ENCODE assay signal across 26 cellular contexts in genomic region chr18:49045585-49045984, GRCh38.
A peak's percentile ranks its signal among the peaks of the same experiment; 100 is the strongest.
DNase-seq lines count a peak whose midpoint lies in the region; ATAC-seq and TF ChIP-seq lines count a peak whose summit lies in the region.
"Had no signal": no experiment of that assay in that cellular context is flagged by ENCODE, and none has a peak within 500 bp of the region (broad histone marks: within the 10 kb centered on the region; RNA-seq: fewer than 3 reads in every experiment).

No MANE protein-coding gene starts in this region.

- ATAC-seq in DND-41 (ENCODE audit: insufficient read depth, low read depth): no peak
- no peak for ATAC-seq in naive thymus-derived CD4-positive, alpha-beta T cell
- ATAC-seq: K562 had no signal

- H2AFZ ChIP-seq in DND-41 (ENCODE audit: low read depth, low read length): no peak overlapping the region

- H3K27me3 Mint-ChIP-seq in naive thymus-derived CD4-positive, alpha-beta T cell: no peaks in the 10 kb centered on the region
- H3K27me3 Mint-ChIP-seq: activated T-cell treated with anti-CD3 and anti-CD28 coated beads, Interleukin-2, amount 50 U/mL, for 24 hours had no signal

- H3K4me3 Mint-ChIP-seq in naive thymus-derived CD4-positive, alpha-beta T cell: no peak overlapping the region
- H3K4me3 Mint-ChIP-seq: activated T-cell treated with anti-CD3 and anti-CD28 coated beads, Interleukin-2, amount 50 U/mL, for 24 hours had no signal

- DNase-seq in DND-41 (no peak), UCSD-AML1 (lab: John Stamatoyannopoulos, UW; ENCODE audit: unreplicated experiment) (peak; percentile 56), HPDE6-E6E7 (ENCODE audit: extremely low spot score) (no peak), retina (no peak), HCEC 1CT (no peak)
- no peak for DNase-seq in naive thymus-derived CD4-positive, alpha-beta T cell
- DNase-seq in activated T-cell treated with anti-CD3 and anti-CD28 coated beads, Interleukin-2, amount 50 U/mL, for 1 hour: no peak
- DNase-seq: ACHN; activated T-cell treated with anti-CD3 and anti-CD28 coated beads, Interleukin-2, amount 50 U/mL, for 24 hours; BE2C; COR-L47; dermis blood vessel endothelial cell; GF-D8; left ventricle myocardium inferior; MM.1S; NCI-H1417; NCI-H2029 treated with DMSO at 0.1 percent for 48 hours; NCI-H226; NCI-H748 treated with DMSO at 0.1 percent for 48 hours; RPMI8226; T-helper 1 cell had no signal

- H3K27ac ChIP-seq in DND-41 (ENCODE audit: low read length) (peak overlapping the region; percentile 52; the same call in 1 of the 2 replicates), HUES6 (ENCODE audit: low read depth, low read length) (0 out of 2 replicates have a peak overlapping the region, but pooled peaks have one; percentile 21)
- no peak overlapping the region for H3K27ac ChIP-seq in naive thymus-derived CD4-positive, alpha-beta T cell (ENCODE audit: low read depth, low read length)
- H3K27ac ChIP-seq: left ventricle myocardium inferior, SJSA1, suprapubic skin had no signal

- H3K79me2 ChIP-seq in DND-41 (ENCODE audit: insufficient read depth, low read length): no peaks in the 10 kb centered on the region

- peak overlapping the region in 5 of 9 donors; percentile 16 to 73 (median 28) for H3K27ac Mint-ChIP-seq in naive thymus-derived CD4-positive, alpha-beta T cell
- H3K27ac Mint-ChIP-seq: activated T-cell treated with anti-CD3 and anti-CD28 coated beads, Interleukin-2, amount 50 U/mL, for 24 hours had no signal

- H3K36me3 Mint-ChIP-seq in naive thymus-derived CD4-positive, alpha-beta T cell: peaks cover 5 to 46% (median 38%) of the 10 kb centered on the region in 5 donors

- H3K4me1 ChIP-seq in DND-41 (ENCODE audit: insufficient read depth, low read length) (peaks cover 17% of the 10 kb centered on the region), HUES6 (ENCODE audit: control insufficient read depth, insufficient read depth, low read length) (peaks cover 26% of the 10 kb centered on the region)
- H3K4me1 ChIP-seq in naive thymus-derived CD4-positive, alpha-beta T cell (ENCODE audit: control insufficient read depth in 2 of 2, insufficient read depth in 2 of 2, low read length in 2 of 2): no peaks in the 10 kb centered on the region
- H3K4me1 ChIP-seq: BE2C, suprapubic skin had no signal

- H3K4me2 ChIP-seq in DND-41 (ENCODE audit: insufficient read depth, low read length): no peak overlapping the region
- H3K4me2 ChIP-seq: smooth muscle cell had no signal

- CTCF ChIA-PET in naive thymus-derived CD4-positive, alpha-beta T cell (lab: Charles Lee): no interaction called here

- H3K4me1 Mint-ChIP-seq in naive thymus-derived CD4-positive, alpha-beta T cell: peaks cover 0 to 10% (median 7%) of the 10 kb centered on the region in 7 donors

- H3K36me3 ChIP-seq in DND-41 (ENCODE audit: insufficient read depth, low read length) (peaks cover 29% of the 10 kb centered on the region), HUES6 (ENCODE audit: control insufficient read depth, insufficient read depth, low read length) (0 out of 2 replicates have a peak, but pooled peaks cover 4% of the 10 kb centered on the region)
- peaks cover 0 to 25% (median 0%) of the 10 kb centered on the region in 3 experiments for H3K36me3 ChIP-seq in naive thymus-derived CD4-positive, alpha-beta T cell (ENCODE audit: control insufficient read depth in 2 of 3, insufficient read depth in 3 of 3, low read length in 3 of 3)
- H3K36me3 ChIP-seq: BE2C had no signal

- H3K9ac ChIP-seq in DND-41 (ENCODE audit: low read depth, low read length) (no peak overlapping the region), HUES6 (ENCODE audit: low read length) (no peak overlapping the region)

- H3K4me3 ChIP-seq in DND-41 (ENCODE audit: low read depth in 1 of 2, low read length in 2 of 2): no peak overlapping the region
- no peak overlapping the region for H3K4me3 ChIP-seq in HUES6 (ENCODE audit: low read depth, low read length)
- no peak overlapping the region for H3K4me3 ChIP-seq in naive thymus-derived CD4-positive, alpha-beta T cell (ENCODE audit: low read length)
- H3K4me3 ChIP-seq: K562, left ventricle myocardium inferior, SJSA1, smooth muscle cell, suprapubic skin had no signal

- H3K9me3 ChIP-seq in DND-41 (ENCODE audit: insufficient read depth, low read length, severe bottlenecking): no peaks in the 10 kb centered on the region
- H3K9me3 ChIP-seq in HUES6 (ENCODE audit: control insufficient read depth, insufficient read depth, low read depth, low read length): no peaks in the 10 kb centered on the region
- H3K9me3 ChIP-seq in naive thymus-derived CD4-positive, alpha-beta T cell (ENCODE audit: control insufficient read depth in 2 of 3, low read length in 3 of 3): no peaks in the 10 kb centered on the region
- H3K9me3 ChIP-seq: BE2C, left ventricle myocardium inferior, SJSA1, suprapubic skin had no signal

- peaks cover 0 to 5% (median 3%) of the 10 kb centered on the region in 11 donors for H3K9me3 Mint-ChIP-seq in naive thymus-derived CD4-positive, alpha-beta T cell
- H3K9me3 Mint-ChIP-seq: activated T-cell treated with anti-CD3 and anti-CD28 coated beads, Interleukin-2, amount 50 U/mL, for 24 hours had no signal

- TF ChIP-seq CTCF in DND-41 (IDR thresholded peaks at IDR 0.05; ENCODE audit: borderline replicate concordance, extremely low read depth, low read length, poor library complexity, severe bottlenecking): no peak

- no peaks in the 10 kb centered on the region for H3K27me3 ChIP-seq in DND-41 (ENCODE audit: insufficient read depth, low read length, poor library complexity)
- H3K27me3 ChIP-seq in HUES6 (ENCODE audit: control insufficient read depth, insufficient read depth, low read length): no peaks in the 10 kb centered on the region
- no peaks in the 10 kb centered on the region for H3K27me3 ChIP-seq in naive thymus-derived CD4-positive, alpha-beta T cell (ENCODE audit: control insufficient read depth in 2 of 2, insufficient read depth in 2 of 2, low read length in 2 of 2)
- H3K27me3 ChIP-seq: BE2C, SJSA1, suprapubic skin had no signal

- intact Hi-C loops in naive thymus-derived CD4-positive, alpha-beta T cell (cut with micrococcal nuclease): no loop called here

- POLR2A ChIA-PET in naive thymus-derived CD4-positive, alpha-beta T cell (lab: Charles Lee): no interaction called here

- no peaks in the 10 kb centered on the region for H4K20me1 ChIP-seq in DND-41 (ENCODE audit: insufficient read depth, low read length)
